In the genomic region with DNA sequence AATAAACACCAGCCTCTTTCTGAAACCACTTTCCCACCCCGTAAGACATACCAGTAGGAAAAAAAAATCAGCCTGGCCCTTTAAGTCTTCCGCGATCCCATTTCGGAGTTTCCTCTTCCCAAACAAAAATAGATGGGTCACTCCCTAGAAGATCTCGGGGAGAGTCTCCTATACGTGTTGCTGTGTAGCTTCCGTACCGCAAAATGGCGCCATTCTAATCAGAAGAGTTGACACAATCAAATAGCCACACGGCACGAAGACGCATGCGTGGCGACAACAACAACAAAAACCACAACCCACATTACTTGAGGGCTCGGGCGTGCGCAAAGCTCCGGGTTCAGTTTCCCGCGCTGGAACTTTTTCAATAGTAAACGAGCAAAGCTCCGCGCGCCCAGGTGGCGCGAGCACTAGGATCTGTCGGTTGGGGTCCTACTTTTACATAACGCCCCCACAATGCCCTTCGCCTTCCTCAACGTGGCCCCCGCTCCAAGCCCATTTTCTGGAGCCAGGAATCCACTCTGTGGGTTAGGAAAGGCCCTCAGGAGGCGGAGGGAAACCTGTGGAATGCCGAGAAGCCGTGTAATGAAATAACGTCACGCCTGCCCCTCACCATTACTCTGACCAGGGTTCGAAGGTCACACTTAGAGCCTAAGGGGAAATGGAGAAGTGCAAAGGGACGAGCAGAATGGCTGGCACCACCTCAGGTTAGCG, we compare ENCODE assay signal across 8 cellular contexts. TPM values are rescaled to one million over a fixed set of nuclear protein-coding genes. Genes with fewer than 3 reads are reported as not detected.
DNase-seq lines count a peak whose midpoint lies in the region; ATAC-seq, FAIRE-seq and TF ChIP-seq lines count a peak whose summit lies in the region.

A gene (minus strand): TSS at position 208 of the 711 bp plus-strand sequence. CDS start 519 bp downstream, outside the sequence.

- CTCF ChIA-PET in GM10248 (lab: Yijun Ruan, JAX) = interaction anchor here (0.9 to 4.2 kb wide), 6 partner anchors 10 to 131 kb away, joined by 3 to 27 read pairs (median 4); a partner anchor contains a TSS

- POLR2A ChIA-PET in GM10248 (lab: Yijun Ruan, JAX) = interaction anchor here (0.6 to 3.3 kb wide), 8 partner anchors 10 to 1502 kb away, joined by 3 to 15 read pairs (median 4); a partner anchor contains a TSS

- ATAC-seq in HG03378 (IDR thresholded peaks at IDR 0.05; ENCODE audit: unreplicated experiment) (peak; percentile 46), GM21526 (IDR thresholded peaks at IDR 0.05; ENCODE audit: low FRiP score, unreplicated experiment) (no peak)

- intact Hi-C loops in kidney (cut with DNase I) = no loop called here

- H3K4me3 ChIP-seq in kidney (ENCODE audit: low read length in 2 of 2) = peak within 1 kb of the TSS; percentile 94

- peaks cover 25 to 26% of the 10 kb centered on the region in 2 donors for H3K36me3 ChIP-seq in kidney (ENCODE audit: control insufficient read depth in 1 of 2, insufficient read depth in 2 of 2, low read length in 2 of 2)

- FAIRE-seq in kidney (lab: Jason Lieb, UNC) = no peak

- H3K9me3 ChIP-seq in kidney (ENCODE audit: control insufficient read depth in 1 of 2, low read length in 2 of 2) = no peaks in the 10 kb centered on the region

- peak within 1 kb of the TSS; percentile 77 to 97 for H3K9ac ChIP-seq in kidney (ENCODE audit: low read length in 2 of 2)

- H3K27ac ChIP-seq in kidney (ENCODE audit: low read depth in 2 of 2, low read length in 2 of 2) = peak within 1 kb of the TSS; percentile 85 to 97

- H3K4me1 ChIP-seq in kidney (ENCODE audit: control insufficient read depth in 1 of 2, insufficient read depth in 1 of 2, low read depth in 1 of 2, low read length in 2 of 2) = peaks cover 29 to 30% of the 10 kb centered on the region in 2 donors

- DNase-seq in GM10248 (ENCODE audit: extremely low spot score) (peak; percentile 81), NCI-H524 treated with DMSO at 0.1 percent for 48 hours (lab: John Stamatoyannopoulos, UW) (peak; percentile 69), cerebellar nuclear complex (lab: John Stamatoyannopoulos, UW) (peak; percentile 61 to 88), kidney (peak; percentile 95)
- peak; percentile 74 to 75 for DNase-seq in activated CD4-positive, alpha-beta T cell treated with anti-CD3 and anti-CD28 coated beads for 24 hours (ENCODE audit: low read depth in 2 of 2)
- peak; percentile 78 to 84 (median 83) for DNase-seq in stimulated activated CD4-positive, alpha-beta T cell treated with anti-CD3 and anti-CD28 coated beads, Interleukin-12 subunit alpha, Interleukin-12 subunit beta, amount 100 ng/mL, for 48 hours (ENCODE audit: low read depth in 2 of 3, low spot score in 1 of 3)

- TF ChIP-seq CTCF in GM10248 (IDR thresholded peaks at IDR 0.05; ENCODE audit: control extremely low read depth, extremely low read depth, low read depth, missing control alignments) (no peak), kidney (IDR thresholded peaks at IDR 0.05; ENCODE audit: borderline replicate concordance, extremely low read depth, insufficient read depth) (no peak)

RNA-seq across cellular contexts. Expression of the gene that starts here (rescaled TPM):
- 17.7 TPM for total RNA-seq in kidney
- 28.6 TPM for polyA plus RNA-seq in kidney (ENCODE audit: insufficient read depth, low read depth, low replicate concordance)
